Comparison of ENCODE assay signal across 1 cellular context in genomic region chr22:41241133-41241676, GRCh38.
TF ChIP-seq lines count a peak whose summit lies in the region.

No MANE protein-coding gene starts in this region.

TF ChIP-seq in HEK293, 187 proteins besides CTCF, POLR2A, EP300 and RAD21 (continued from another document):
- TF ChIP-seq, protein P1, sequence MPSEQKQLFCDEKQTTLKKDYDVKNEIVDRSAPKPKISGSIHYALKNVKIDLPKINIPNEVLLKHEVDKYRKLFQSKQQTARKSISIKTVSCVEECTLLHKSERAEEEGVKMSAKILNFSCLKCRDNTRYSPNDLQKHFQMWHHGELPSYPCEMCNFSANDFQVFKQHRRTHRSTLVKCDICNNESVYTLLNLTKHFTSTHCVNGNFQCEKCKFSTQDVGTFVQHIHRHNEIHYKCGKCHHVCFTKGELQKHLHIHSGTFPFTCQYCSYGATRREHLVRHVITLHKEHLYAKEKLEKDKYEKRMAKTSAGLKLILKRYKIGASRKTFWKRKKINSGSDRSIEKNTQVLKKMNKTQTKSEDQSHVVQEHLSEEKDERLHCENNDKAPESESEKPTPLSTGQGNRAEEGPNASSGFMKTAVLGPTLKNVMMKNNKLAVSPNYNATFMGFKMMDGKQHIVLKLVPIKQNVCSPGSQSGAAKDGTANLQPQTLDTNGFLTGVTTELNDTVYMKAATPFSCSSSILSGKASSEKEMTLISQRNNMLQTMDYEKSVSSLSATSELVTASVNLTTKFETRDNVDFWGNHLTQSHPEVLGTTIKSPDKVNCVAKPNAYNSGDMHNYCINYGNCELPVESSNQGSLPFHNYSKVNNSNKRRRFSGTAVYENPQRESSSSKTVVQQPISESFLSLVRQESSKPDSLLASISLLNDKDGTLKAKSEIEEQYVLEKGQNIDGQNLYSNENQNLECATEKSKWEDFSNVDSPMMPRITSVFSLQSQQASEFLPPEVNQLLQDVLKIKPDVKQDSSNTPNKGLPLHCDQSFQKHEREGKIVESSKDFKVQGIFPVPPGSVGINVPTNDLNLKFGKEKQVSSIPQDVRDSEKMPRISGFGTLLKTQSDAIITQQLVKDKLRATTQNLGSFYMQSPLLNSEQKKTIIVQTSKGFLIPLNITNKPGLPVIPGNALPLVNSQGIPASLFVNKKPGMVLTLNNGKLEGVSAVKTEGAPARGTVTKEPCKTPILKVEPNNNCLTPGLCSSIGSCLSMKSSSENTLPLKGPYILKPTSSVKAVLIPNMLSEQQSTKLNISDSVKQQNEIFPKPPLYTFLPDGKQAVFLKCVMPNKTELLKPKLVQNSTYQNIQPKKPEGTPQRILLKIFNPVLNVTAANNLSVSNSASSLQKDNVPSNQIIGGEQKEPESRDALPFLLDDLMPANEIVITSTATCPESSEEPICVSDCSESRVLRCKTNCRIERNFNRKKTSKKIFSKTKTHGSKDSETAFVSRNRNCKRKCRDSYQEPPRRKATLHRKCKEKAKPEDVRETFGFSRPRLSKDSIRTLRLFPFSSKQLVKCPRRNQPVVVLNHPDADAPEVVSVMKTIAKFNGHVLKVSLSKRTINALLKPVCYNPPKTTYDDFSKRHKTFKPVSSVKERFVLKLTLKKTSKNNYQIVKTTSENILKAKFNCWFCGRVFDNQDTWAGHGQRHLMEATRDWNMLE (tag by site-specific recombination; conservative IDR thresholded peaks at IDR 0.05; ENCODE audit: low read depth), result no peak
- TF ChIP-seq RBAK (tag by site-specific recombination; IDR thresholded peaks at IDR 0.05), result no peak
- no peak for TF ChIP-seq ZNF184 (tag by site-specific recombination; IDR thresholded peaks at IDR 0.05)
- TF ChIP-seq OVOL3 (tag by site-specific recombination; IDR thresholded peaks at IDR 0.05), result no peak
- TF ChIP-seq ZNF202 (tag by site-specific recombination; IDR thresholded peaks at IDR 0.05; ENCODE audit: borderline replicate concordance), result no peak
- TF ChIP-seq ZNF146 (tag by site-specific recombination; IDR thresholded peaks at IDR 0.05), result peak; percentile 99
- TF ChIP-seq ZBTB20 (tag by site-specific recombination; IDR thresholded peaks at IDR 0.05), result peak; percentile 31; the same call in 1 of the 2 replicates
- TF ChIP-seq ZNF239 (tag by site-specific recombination; IDR thresholded peaks at IDR 0.05), result no peak
- TF ChIP-seq ZBTB8A (tag by site-specific recombination; IDR thresholded peaks at IDR 0.05), result no peak
- TF ChIP-seq, protein P2, sequence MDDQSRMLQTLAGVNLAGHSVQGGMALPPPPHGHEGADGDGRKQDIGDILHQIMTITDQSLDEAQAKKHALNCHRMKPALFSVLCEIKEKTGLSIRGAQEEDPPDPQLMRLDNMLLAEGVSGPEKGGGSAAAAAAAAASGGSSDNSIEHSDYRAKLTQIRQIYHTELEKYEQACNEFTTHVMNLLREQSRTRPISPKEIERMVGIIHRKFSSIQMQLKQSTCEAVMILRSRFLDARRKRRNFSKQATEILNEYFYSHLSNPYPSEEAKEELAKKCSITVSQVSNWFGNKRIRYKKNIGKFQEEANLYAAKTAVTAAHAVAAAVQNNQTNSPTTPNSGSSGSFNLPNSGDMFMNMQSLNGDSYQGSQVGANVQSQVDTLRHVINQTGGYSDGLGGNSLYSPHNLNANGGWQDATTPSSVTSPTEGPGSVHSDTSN (CRISPR knock-in tag; IDR thresholded peaks at IDR 0.05), result no peak
- TF ChIP-seq ZBTB7A (tag by site-specific recombination; IDR thresholded peaks at IDR 0.05; ENCODE audit: low read depth), result no peak
